ENCODE assay signal across 22 cellular contexts in the genomic region with DNA sequence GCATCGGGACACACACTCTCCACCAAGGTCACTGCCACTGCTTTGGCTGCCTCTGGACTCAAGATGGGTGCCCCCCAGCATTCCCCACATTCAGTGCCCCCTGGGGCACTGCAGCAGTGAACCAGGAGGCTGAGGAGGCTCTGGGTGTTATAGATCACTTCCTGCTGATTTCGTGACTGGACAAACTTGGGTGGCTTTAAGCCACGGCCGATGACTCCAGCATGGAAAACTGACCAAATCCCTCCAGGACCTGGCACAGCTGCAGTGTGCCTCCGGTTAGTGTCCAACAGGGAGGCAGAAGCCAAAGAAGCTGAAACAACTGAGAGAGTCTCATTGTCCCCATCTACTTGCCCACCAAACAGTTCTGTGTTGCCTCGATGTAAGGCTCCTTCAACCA. TPM values are rescaled to one million over a fixed set of nuclear protein-coding genes. Genes with fewer than 3 reads are reported as not detected.
A peak's percentile ranks its signal among the peaks of the same experiment; 100 is the strongest.
DNase-seq lines count a peak whose midpoint lies in the region; ATAC-seq and TF ChIP-seq lines count a peak whose summit lies in the region.
"Had no signal": no experiment of that assay in that cellular context is flagged by ENCODE, and none has a peak within 500 bp of the region (broad histone marks: within the 10 kb centered on the region; RNA-seq: fewer than 3 reads in every experiment).

No MANE protein-coding gene starts in this region.

- TF ChIP-seq CTCF in CD4-positive, alpha-beta T cell (IDR thresholded peaks at IDR 0.05) = no peak
- TF ChIP-seq CTCF in HCT116 (IDR thresholded peaks at IDR 0.05 in 2 of 3, conservative IDR thresholded peaks at IDR 0.05 in 1 of 3; ENCODE audit: borderline replicate concordance in 1 of 3, insufficient read depth in 1 of 3, low read depth in 2 of 3, low read length in 2 of 3) (no peak), osteoblast (IDR thresholded peaks at IDR 0.05; ENCODE audit: extremely low read depth, low read depth, low read length) (no peak), testis (IDR thresholded peaks at IDR 0.05) (no peak)

- POLR2A ChIA-PET in CD4-positive, alpha-beta T cell (lab: Charles Lee) = interaction anchor here (0.6 to 7.0 kb wide), 7 partner anchors 15 to 104 kb away, joined by 3 to 77 read pairs (median 5); a partner anchor contains a TSS
- POLR2A ChIA-PET in HCT116 (lab: Charles Lee) = interaction anchor here (0.8 to 14.1 kb wide), 2 partner anchors 18 to 194 kb away, joined by 3 to 195 read pairs; a partner anchor contains a TSS

- H3K27me3 ChIP-seq in CD4-positive, alpha-beta T cell (ENCODE audit: control insufficient read depth, insufficient read depth, low read length) = no peaks in the 10 kb centered on the region
- no peaks in the 10 kb centered on the region for H3K27me3 ChIP-seq in HCT116 (ENCODE audit: insufficient read depth, low read length)
- H3K27me3 ChIP-seq in osteoblast (ENCODE audit: insufficient read depth, low read length) = no peaks in the 10 kb centered on the region
- no peaks in the 10 kb centered on the region for H3K27me3 ChIP-seq in testis
- H3K27me3 ChIP-seq: gastrocnemius medialis, transverse colon had no signal

- H3K36me3 ChIP-seq in HCT116 (ENCODE audit: control insufficient read depth in 1 of 2, insufficient read depth in 2 of 2, low read length in 2 of 2) (peaks cover 10 to 21% of the 10 kb centered on the region in 2 experiments; a peak in 3 of 4 replicates), osteoblast (ENCODE audit: insufficient read depth, low read length) (peaks cover 36% of the 10 kb centered on the region), testis (ENCODE audit: low read depth, missing control alignments) (no peaks in the 10 kb centered on the region)

- no peak overlapping the region for H2AFZ ChIP-seq in HCT116 (ENCODE audit: low read depth, low read length, poor library complexity, severe bottlenecking)
- H2AFZ ChIP-seq in osteoblast (ENCODE audit: low read length) = no peak overlapping the region
- H2AFZ ChIP-seq: parathyroid adenoma had no signal

- H3K9me2 ChIP-seq in HCT116 (ENCODE audit: insufficient read depth) = no peaks in the 10 kb centered on the region

- H3K4me1 Mint-ChIP-seq in CD4-positive, alpha-beta T cell (ENCODE audit: low read depth) = peaks cover 33% of the 10 kb centered on the region
- H3K4me1 Mint-ChIP-seq in activated T-helper 1 cell treated with anti-CD3 and anti-CD28 coated beads, Interleukin-12 subunit alpha, Interleukin-12 subunit beta, Interleukin-2, Interleukin-4 antibody, amounts not matched to agents 30 ng/mL and 10 ng/mL and 1 ng/mL, durations not matched to agents 14 hours and 24 hours and 36 hours (ENCODE audit: low read depth) = peaks cover 30% of the 10 kb centered on the region

- H3K4me1 ChIP-seq in HCT116 (ENCODE audit: control insufficient read depth in 1 of 2, insufficient read depth in 2 of 2, low read length in 2 of 2) (peaks cover 12 to 29% of the 10 kb centered on the region in 2 experiments), osteoblast (ENCODE audit: insufficient read depth, low read length) (peaks cover 22% of the 10 kb centered on the region), testis (peaks cover 25% of the 10 kb centered on the region)

- H3K4me3 ChIP-seq in HCT116 (replicated peaks in 1 of 2; ENCODE audit: low read depth in 1 of 2, low read length in 2 of 2) (no peak overlapping the region), osteoblast (ENCODE audit: insufficient read depth, low read length) (no peak overlapping the region), testis (no peak overlapping the region)
- H3K4me3 ChIP-seq: transverse colon had no signal

- no peaks in the 10 kb centered on the region for H4K20me1 ChIP-seq in HCT116 (ENCODE audit: insufficient read depth)
- peaks cover 21% of the 10 kb centered on the region for H4K20me1 ChIP-seq in osteoblast (ENCODE audit: insufficient read depth, low read length)

- no peak for ATAC-seq in CD4-positive, alpha-beta T cell (ENCODE audit: poor library complexity)
- no peak for ATAC-seq in HCT116
- ATAC-seq in GM21367 (IDR thresholded peaks at IDR 0.05; ENCODE audit: unreplicated experiment) = no peak
- ATAC-seq: gastrocnemius medialis had no signal

- CTCF ChIA-PET in CD4-positive, alpha-beta T cell (lab: Charles Lee) = no interaction called here
- CTCF ChIA-PET in HCT116 (lab: Charles Lee) = interaction anchor here (1.6 kb wide), 1 partner anchor 223 kb away, joined by 4 read pairs; no protein-coding TSS in a partner anchor

- WGBS in testis, 2 donors = 74 to 80% methylated on average over 1 to 6 of the region's 6 CpGs

- H3K27ac ChIP-seq in CD4-positive, alpha-beta T cell (ENCODE audit: low read depth, low read length) = no peak overlapping the region
- H3K27ac ChIP-seq in HCT116 (ENCODE audit: low read depth, low read length) (peak overlapping the region; percentile 41; the same call in 1 of the 2 replicates), osteoblast (ENCODE audit: low read depth, low read length) (peak overlapping the region; percentile 65), testis (no peak overlapping the region)
- H3K27ac ChIP-seq: HL-60, lower lobe of right lung, parathyroid adenoma had no signal

- TF ChIP-seq POLR2A in HCT116 (IDR thresholded peaks at IDR 0.05; ENCODE audit: borderline replicate concordance, extremely low read depth, insufficient read depth, insufficient read length) (no peak), testis (IDR thresholded peaks at IDR 0.05) (no peak)

- H3K79me2 ChIP-seq in HCT116 (ENCODE audit: insufficient read depth, low read length) (peaks cover 65% of the 10 kb centered on the region), osteoblast (ENCODE audit: insufficient read depth, low read length) (peaks cover 66% of the 10 kb centered on the region)

- no peak for DNase-seq in CD4-positive, alpha-beta T cell
- DNase-seq in HCT116 (ENCODE audit: low read depth, low spot score) (no peak), osteoblast (ENCODE audit: insufficient read length, low spot score, missing footprints) (peak; percentile 81), testis (no peak), NCI-H2196 treated with DMSO at 0.1 percent for 48 hours (lab: John Stamatoyannopoulos, UW; ENCODE audit: unreplicated experiment) (no peak)
- no peak for DNase-seq in activated T-helper 1 cell treated with anti-CD3 and anti-CD28 coated beads, Interleukin-12 subunit alpha, Interleukin-12 subunit beta, Interleukin-2, Interleukin-4 antibody, amounts not matched to agents 30 ng/mL and 10 ng/mL and 1 ng/mL, durations not matched to agents 14 hours and 24 hours and 36 hours (ENCODE audit: low spot score)
- DNase-seq: activated CD4-positive, alpha-beta T cell treated with anti-CD3 and anti-CD28 coated beads, Interleukin-2, amount 50 U/mL, for 1 hour; activated naive CD4-positive, alpha-beta T cell treated with Interleukin-2 at 50 U/mL for 16 hours; cerebellar nuclear complex; effector CD4-positive, alpha-beta T cell; gastrocnemius medialis; islet precursor cell; lower lobe of right lung; NCI-H1436 treated with DMSO at 0.1 percent for 48 hours; NCI-H526 treated with DMSO at 0.1 percent for 48 hours; OCI-M1; transverse colon had no signal

- H3K9me3 Mint-ChIP-seq in CD4-positive, alpha-beta T cell = no peaks in the 10 kb centered on the region
- H3K9me3 Mint-ChIP-seq in activated T-helper 1 cell treated with anti-CD3 and anti-CD28 coated beads, Interleukin-12 subunit alpha, Interleukin-12 subunit beta, Interleukin-2, Interleukin-4 antibody, amounts not matched to agents 30 ng/mL and 10 ng/mL and 1 ng/mL, durations not matched to agents 14 hours and 24 hours and 36 hours = no peaks in the 10 kb centered on the region
- H3K9me3 Mint-ChIP-seq: IgD-negative memory B cell; stimulated activated naive CD8-positive, alpha-beta T cell treated with anti-CD3 and anti-CD28 coated beads, Interleukin-15, Interleukin-2, amounts not matched to agents 100 ng/mL and 50 ng/mL, for 24 hours had no signal

- no peaks in the 10 kb centered on the region for H3K9me3 ChIP-seq in CD4-positive, alpha-beta T cell (ENCODE audit: control insufficient read depth, low read length)
- H3K9me3 ChIP-seq in HCT116 (ENCODE audit: control insufficient read depth in 1 of 2, insufficient read depth in 1 of 2, low read depth in 1 of 2, low read length in 2 of 2) (no peaks in the 10 kb centered on the region), osteoblast (ENCODE audit: low read depth, low read length) (no peaks in the 10 kb centered on the region), testis (no peaks in the 10 kb centered on the region)
- H3K9me3 ChIP-seq: gastrocnemius medialis, lower lobe of right lung, transverse colon had no signal

- no peak overlapping the region for H3K27ac Mint-ChIP-seq in CD4-positive, alpha-beta T cell
- H3K27ac Mint-ChIP-seq in activated T-helper 1 cell treated with anti-CD3 and anti-CD28 coated beads, Interleukin-12 subunit alpha, Interleukin-12 subunit beta, Interleukin-2, Interleukin-4 antibody, amounts not matched to agents 30 ng/mL and 10 ng/mL and 1 ng/mL, durations not matched to agents 14 hours and 24 hours and 36 hours = no peak overlapping the region

- no TSS peak for BruUV-seq in HCT116 (replicated peaks; lab: Mats Ljungman, UMichigan)

- no peak overlapping the region for H3K9ac ChIP-seq in HCT116 (ENCODE audit: low read length)
- H3K9ac ChIP-seq: parathyroid adenoma had no signal

- no peaks in the 10 kb centered on the region for H3K27me3 Mint-ChIP-seq in CD4-positive, alpha-beta T cell
- H3K27me3 Mint-ChIP-seq in activated T-helper 1 cell treated with anti-CD3 and anti-CD28 coated beads, Interleukin-12 subunit alpha, Interleukin-12 subunit beta, Interleukin-2, Interleukin-4 antibody, amounts not matched to agents 30 ng/mL and 10 ng/mL and 1 ng/mL, durations not matched to agents 14 hours and 24 hours and 36 hours (ENCODE audit: insufficient read depth) = no peaks in the 10 kb centered on the region
- H3K27me3 Mint-ChIP-seq: IgD-negative memory B cell; stimulated activated naive CD8-positive, alpha-beta T cell treated with anti-CD3 and anti-CD28 coated beads, Interleukin-15, Interleukin-2, amounts not matched to agents 100 ng/mL and 50 ng/mL, for 24 hours had no signal

- H3K4me2 ChIP-seq in HCT116 (ENCODE audit: low read length) = no peak overlapping the region
- no peak overlapping the region for H3K4me2 ChIP-seq in osteoblast (ENCODE audit: insufficient read depth, low read length)

- H3K36me3 Mint-ChIP-seq in CD4-positive, alpha-beta T cell (ENCODE audit: low read depth) = peaks cover 35% of the 10 kb centered on the region
- H3K36me3 Mint-ChIP-seq in activated T-helper 1 cell treated with anti-CD3 and anti-CD28 coated beads, Interleukin-12 subunit alpha, Interleukin-12 subunit beta, Interleukin-2, Interleukin-4 antibody, amounts not matched to agents 30 ng/mL and 10 ng/mL and 1 ng/mL, durations not matched to agents 14 hours and 24 hours and 36 hours (ENCODE audit: low read depth) = peaks cover 16% of the 10 kb centered on the region
- H3K36me3 Mint-ChIP-seq: IgD-negative memory B cell had no signal

- no peak for TF ChIP-seq RAD21 in HCT116 (IDR thresholded peaks at IDR 0.05; ENCODE audit: low read depth)

- intact Hi-C loops in CD4-positive, alpha-beta T cell (cut with DNase I, micrococcal nuclease) = loop anchor here in 1 of 2 experiments (1.0 to 2.0 kb wide), 4 partner anchors 19 to 61 kb away; a partner anchor contains a TSS
- intact Hi-C loops in HCT116 (cut with micrococcal nuclease) (loop anchor here (5.0 kb wide), 1 partner anchor 35 kb away; a partner anchor contains a TSS), testis (cut with DNase I; ENCODE audit: low total_unique reads) (no loop called here)
- intact Hi-C loops in activated T-helper 1 cell treated with anti-CD3 and anti-CD28 coated beads, Interleukin-12 subunit alpha, Interleukin-12 subunit beta, Interleukin-2, Interleukin-4 antibody, amounts not matched to agents 30 ng/mL and 10 ng/mL and 1 ng/mL, durations not matched to agents 14 hours and 24 hours and 36 hours (cut with micrococcal nuclease) = no loop called here

- RAD21 ChIA-PET in HCT116 (lab: Charles Lee; ENCODE audit: low non-redundant PET in 1 of 2, low total read pairs in 2 of 2, uncharacterized antibody in 2 of 2, unreplicated experiment in 2 of 2) = no interaction called here

- H3K4me3 Mint-ChIP-seq in CD4-positive, alpha-beta T cell = peak overlapping the region; percentile 11
- H3K4me3 Mint-ChIP-seq in activated T-helper 1 cell treated with anti-CD3 and anti-CD28 coated beads, Interleukin-12 subunit alpha, Interleukin-12 subunit beta, Interleukin-2, Interleukin-4 antibody, amounts not matched to agents 30 ng/mL and 10 ng/mL and 1 ng/mL, durations not matched to agents 14 hours and 24 hours and 36 hours = peak overlapping the region; percentile 5

RNA-seq across cellular contexts. Expression of a gene that starts 1.2 kb away (rescaled TPM):
- 100 to 1,000 TPM; 181 to 182 TPM for total RNA-seq in CD4-positive, alpha-beta T cell
- total RNA-seq in HCT116 (2021; ENCODE audit: unreplicated experiment) (410 TPM), osteoblast (219 and 242 TPM in 2 replicates), testis (100 to 1,000 TPM; 152 to 219 TPM)
- 407 and 418 TPM in 2 replicates for polyA plus RNA-seq in HCT116 (2012)
- total RNA-seq in activated T-helper 1 cell treated with anti-CD3 and anti-CD28 coated beads, Interleukin-12 subunit alpha, Interleukin-12 subunit beta, Interleukin-2, Interleukin-4 antibody, amounts not matched to agents 30 ng/mL and 10 ng/mL and 1 ng/mL, durations not matched to agents 14 hours and 24 hours and 36 hours = 238 and 255 TPM in 2 replicates
- polyA plus RNA-seq in testis (ENCODE audit: insufficient read depth, low read depth, low replicate concordance) = 190 TPM

RNA-seq across cellular contexts. Expression of a gene that starts 5.5 kb away (rescaled TPM):
- total RNA-seq in CD4-positive, alpha-beta T cell = 10 to 100 TPM; 16.3 TPM
- 29.1 TPM for total RNA-seq in HCT116 (2021; ENCODE audit: unreplicated experiment)
- polyA plus RNA-seq in HCT116 (2012) = 19.8 and 23.9 TPM in 2 replicates
- total RNA-seq in activated T-helper 1 cell treated with anti-CD3 and anti-CD28 coated beads, Interleukin-12 subunit alpha, Interleukin-12 subunit beta, Interleukin-2, Interleukin-4 antibody, amounts not matched to agents 30 ng/mL and 10 ng/mL and 1 ng/mL, durations not matched to agents 14 hours and 24 hours and 36 hours = 39.2 and 40.4 TPM in 2 replicates
- total RNA-seq in osteoblast = 19.2 and 20.6 TPM in 2 replicates
- 10 to 100 TPM; 20.0 to 24.7 TPM for total RNA-seq in testis
- 12.6 TPM for polyA plus RNA-seq in testis (ENCODE audit: insufficient read depth, low read depth, low replicate concordance)

RNA-seq across cellular contexts. Expression of a gene that starts 17.4 kb away (rescaled TPM):
- total RNA-seq in CD4-positive, alpha-beta T cell = 10 to 100 TPM; 14.3 to 18.5 TPM
- total RNA-seq in HCT116 (2021; ENCODE audit: unreplicated experiment) = 121 TPM
- 62.4 and 91.8 TPM in 2 replicates for polyA plus RNA-seq in HCT116 (2012)
- 146 and 151 TPM in 2 replicates for total RNA-seq in activated T-helper 1 cell treated with anti-CD3 and anti-CD28 coated beads, Interleukin-12 subunit alpha, Interleukin-12 subunit beta, Interleukin-2, Interleukin-4 antibody, amounts not matched to agents 30 ng/mL and 10 ng/mL and 1 ng/mL, durations not matched to agents 14 hours and 24 hours and 36 hours
- 13.3 and 17.4 TPM in 2 replicates for total RNA-seq in osteoblast
- 10 to 100 TPM; 39.3 to 62.8 TPM for total RNA-seq in testis
- 100 TPM for polyA plus RNA-seq in testis (ENCODE audit: insufficient read depth, low read depth, low replicate concordance)

RNA-seq across cellular contexts. Expression of a gene that starts 17.5 kb away (rescaled TPM):
- total RNA-seq in CD4-positive, alpha-beta T cell = 10 to 100 TPM; 17.8 to 18.8 TPM
- total RNA-seq in HCT116 (2021; ENCODE audit: unreplicated experiment) (63.5 TPM), osteoblast (6.2 and 11.2 TPM in 2 replicates), testis (1 to 10 TPM; 2.4 to 3.7 TPM)
- 12.2 and 18.7 TPM in 2 replicates for polyA plus RNA-seq in HCT116 (2012)
- 65.0 and 69.4 TPM in 2 replicates for total RNA-seq in activated T-helper 1 cell treated with anti-CD3 and anti-CD28 coated beads, Interleukin-12 subunit alpha, Interleukin-12 subunit beta, Interleukin-2, Interleukin-4 antibody, amounts not matched to agents 30 ng/mL and 10 ng/mL and 1 ng/mL, durations not matched to agents 14 hours and 24 hours and 36 hours
- polyA plus RNA-seq in testis (ENCODE audit: insufficient read depth, low read depth, low replicate concordance) = 2.0 TPM

RNA-seq across cellular contexts. Expression of a gene that starts 23.9 kb away (rescaled TPM):
- total RNA-seq in CD4-positive, alpha-beta T cell = 1 to 10 TPM; 1.5 to 2.3 TPM
- total RNA-seq in HCT116 (2021; ENCODE audit: unreplicated experiment) = 17.9 TPM
- 25.9 and 26.5 TPM in 2 replicates for polyA plus RNA-seq in HCT116 (2012)
- total RNA-seq in activated T-helper 1 cell treated with anti-CD3 and anti-CD28 coated beads, Interleukin-12 subunit alpha, Interleukin-12 subunit beta, Interleukin-2, Interleukin-4 antibody, amounts not matched to agents 30 ng/mL and 10 ng/mL and 1 ng/mL, durations not matched to agents 14 hours and 24 hours and 36 hours = 8.9 and 11.4 TPM in 2 replicates
- total RNA-seq in osteoblast = 4.4 and 5.8 TPM in 2 replicates
- 1 to 10 TPM; 8.0 to 8.1 TPM for total RNA-seq in testis
- 4.2 TPM for polyA plus RNA-seq in testis (ENCODE audit: insufficient read depth, low read depth, low replicate concordance)

Comparison
In these comparisons a context has a peak if more than half of its experiments do, and no peak if none do; other contexts are left out.
1. H3K27ac ChIP-seq: peak in HCT116 (single experiment) and osteoblast (single experiment); none in CD4-positive, alpha-beta T cell (single experiment) and testis (0 of 2).